ENCODE assay signal across 22 cellular contexts in the genomic region with DNA sequence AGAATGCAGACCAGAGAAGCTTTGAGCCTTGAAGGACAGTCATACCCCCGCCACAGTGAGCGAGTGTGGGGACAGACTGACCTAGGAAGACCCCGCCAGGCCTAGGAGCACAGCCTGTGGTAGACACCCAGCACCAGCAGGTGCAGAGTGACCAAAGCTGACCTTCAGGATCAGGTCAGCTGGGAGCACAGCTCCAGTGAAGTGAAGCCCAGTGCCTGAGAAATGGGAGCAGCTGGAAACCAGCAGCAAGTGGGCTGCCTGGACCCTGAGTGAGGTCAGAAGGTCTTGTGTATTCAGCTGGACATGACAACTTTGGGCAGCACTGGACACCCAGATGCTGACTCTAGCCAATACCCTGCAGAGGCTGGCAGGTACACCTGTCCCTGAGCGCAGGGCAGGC.
"Had no signal": no experiment of that assay in that cellular context is flagged by ENCODE, and none has a peak within 500 bp of the region (broad histone marks: within the 10 kb centered on the region; RNA-seq: fewer than 3 reads in every experiment).

No MANE protein-coding gene starts in this region.

- ATAC-seq: heart right ventricle; left cardiac atrium; left lobe of liver; lower lobe of right lung; naive thymus-derived CD8-positive, alpha-beta T cell; right lobe of liver; stimulated activated effector memory CD8-positive, alpha-beta T cell treated with anti-CD3 and anti-CD28 coated beads, Interleukin-12 subunit alpha, Interleukin-12 subunit beta, amount 100 ng/mL, for 72 hours had no signal

- DNase-seq: heart right ventricle; kidney glomerular epithelial cell; left cardiac atrium; lower lobe of right lung; mammary epithelial cell; mesenchymal stem cell; naive thymus-derived CD8-positive, alpha-beta T cell; occipital lobe; ovary; right lobe of liver; stimulated activated CD4-positive, alpha-beta T cell treated with anti-CD3 and anti-CD28 coated beads, Interleukin-4, amount 100 ng/mL, for 24 hours; stimulated activated naive CD4-positive, alpha-beta T cell; substantia nigra had no signal

- H3K27ac ChIP-seq: heart right ventricle, hepatocyte, lower lobe of right lung, neutrophil, ovary, right atrium auricular region, right lobe of liver, skin epidermis, tibial nerve, vagina had no signal

- H3K27me3 ChIP-seq: hepatocyte, neutrophil, ovary, right atrium auricular region, right lobe of liver, tibial nerve, vagina had no signal

- H3K9me3 ChIP-seq: lower lobe of right lung, neutrophil, ovary, right atrium auricular region, right lobe of liver, vagina had no signal

- H3K4me2 ChIP-seq: hepatocyte had no signal

- FAIRE-seq: keratinocyte had no signal

- H3K4me1 ChIP-seq: heart right ventricle, lower lobe of right lung, right atrium auricular region, right lobe of liver, tibial nerve, vagina had no signal

- H3K4me3 ChIP-seq: heart right ventricle, hepatocyte, lower lobe of right lung, ovary, right atrium auricular region, right lobe of liver, skin epidermis, tibial nerve, vagina had no signal

- H3K36me3 ChIP-seq: heart right ventricle, lower lobe of right lung, neutrophil, ovary, right atrium auricular region, right lobe of liver, tibial nerve, vagina had no signal
